In the genomic region with DNA sequence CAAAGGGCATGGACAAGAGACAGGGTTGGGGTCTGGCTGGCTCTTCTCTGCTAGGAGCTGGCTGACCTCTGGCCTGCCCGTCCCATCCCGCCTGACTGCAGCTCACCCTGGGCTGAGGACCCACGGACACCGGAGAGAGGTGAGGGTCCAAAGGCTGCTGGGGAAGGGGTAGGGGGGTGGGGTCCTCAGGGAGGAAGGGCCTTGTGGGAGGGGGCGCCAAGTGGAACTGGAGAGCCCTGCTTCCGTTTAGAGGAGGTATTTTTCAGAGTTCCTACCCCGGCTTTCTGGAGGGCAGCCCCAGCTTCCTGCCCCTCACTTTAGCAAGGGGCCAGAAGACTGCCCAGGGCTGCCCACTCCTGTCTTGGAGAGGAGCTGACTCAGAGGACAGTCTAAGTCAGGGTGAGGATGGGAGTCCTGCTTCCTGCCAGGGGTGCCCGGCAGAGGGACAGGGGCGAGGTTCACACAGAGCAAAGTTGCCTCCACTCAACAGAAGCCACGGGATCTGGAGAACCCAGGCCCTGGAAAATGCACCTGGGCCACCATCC, we compare ENCODE assay signal across 9 cellular contexts. TPM values are rescaled to one million over a fixed set of nuclear protein-coding genes. Genes with fewer than 3 reads are reported as not detected.
DNase-seq lines count a peak whose midpoint lies in the region; ATAC-seq and TF ChIP-seq lines count a peak whose summit lies in the region.
"Had no signal": no experiment of that assay in that cellular context is flagged by ENCODE, and none has a peak within 500 bp of the region (broad histone marks: within the 10 kb centered on the region; RNA-seq: fewer than 3 reads in every experiment).

No MANE protein-coding gene starts in this region.

- H3K4me1 Mint-ChIP-seq in endothelial cell (ENCODE audit: unreplicated experiment) (no peaks in the 10 kb centered on the region), Calu3 (ENCODE audit: low read depth, unreplicated experiment) (peaks cover 12% of the 10 kb centered on the region)

- H3K27ac ChIP-seq in BLaER1, result peak overlapping the region; percentile 90

- DNase-seq in endothelial cell (ENCODE audit: low spot score) (no peak), activated gamma-delta T cell treated with Interleukin-2 at 50 U/mL for 16 hours (no peak), Calu3 (no peak), LoVo (ENCODE audit: low spot score) (no peak)
- DNase-seq in stimulated activated CD4-positive, alpha-beta T cell treated with anti-CD3 and anti-CD28 coated beads, Interleukin-2, amount 100 ng/mL, for 24 hours, result no peak

- H3K9me3 Mint-ChIP-seq in endothelial cell (ENCODE audit: unreplicated experiment) (no peaks in the 10 kb centered on the region), Calu3 (ENCODE audit: low read depth, unreplicated experiment) (no peaks in the 10 kb centered on the region)

- H3K4me3 ChIP-seq in BLaER1, result peak overlapping the region; percentile 56

- peak overlapping the region; percentile 66 for H3K9ac ChIP-seq in BLaER1

- peaks cover 29% of the 10 kb centered on the region for H3K36me3 ChIP-seq in BLaER1

- CTCF ChIA-PET in Calu3 (lab: Charles Lee), result interaction anchor here (0.6 kb wide), 1 partner anchor 35 kb away, joined by 3 read pairs; no protein-coding TSS in a partner anchor

- no peaks in the 10 kb centered on the region for H3K9me3 ChIP-seq in BLaER1

- peak; percentile 8 for ATAC-seq in GM19351 (IDR thresholded peaks at IDR 0.05; ENCODE audit: unreplicated experiment)
- peak; percentile 3 for ATAC-seq in HG03469 (IDR thresholded peaks at IDR 0.05; ENCODE audit: unreplicated experiment)
- ATAC-seq: SK-N-SH treated with all-trans-retinoic acid at 6 μM for 48 hours had no signal

- intact Hi-C loops in Calu3 (cut with micrococcal nuclease; ENCODE audit: unreplicated experiment), result no loop called here

- H3K4me3 Mint-ChIP-seq in endothelial cell (ENCODE audit: unreplicated experiment) (no peak overlapping the region), Calu3 (ENCODE audit: low read depth, unreplicated experiment) (no peak overlapping the region)

- H3K27me3 Mint-ChIP-seq in endothelial cell (ENCODE audit: unreplicated experiment) (peaks cover 19% of the 10 kb centered on the region), Calu3 (ENCODE audit: unreplicated experiment) (no peaks in the 10 kb centered on the region)

- no TSS peak for BruUV-seq in Calu3 (replicated peaks; lab: Mats Ljungman, UMichigan)

- peak overlapping the region; percentile 42 for H3K27ac Mint-ChIP-seq in endothelial cell (ENCODE audit: unreplicated experiment)
- H3K27ac Mint-ChIP-seq in Calu3 (ENCODE audit: unreplicated experiment), result no peak overlapping the region

- H3K36me3 Mint-ChIP-seq in endothelial cell (ENCODE audit: low read depth, unreplicated experiment), result peaks cover 14% of the 10 kb centered on the region
- H3K36me3 Mint-ChIP-seq in Calu3 (ENCODE audit: insufficient read depth, unreplicated experiment), result peaks cover 21% of the 10 kb centered on the region

- TF ChIP-seq CTCF in endothelial cell (IDR thresholded peaks at IDR 0.05; ENCODE audit: unreplicated experiment) (no peak), Calu3 (IDR thresholded peaks at IDR 0.05; ENCODE audit: unreplicated experiment) (no peak)

- peaks cover 17% of the 10 kb centered on the region for H4K20me1 ChIP-seq in BLaER1

- peak overlapping the region; percentile 97 for H3K4me2 ChIP-seq in BLaER1

- H3K27me3 ChIP-seq in BLaER1, result peaks cover 26% of the 10 kb centered on the region; the same call in 1 of the 2 replicates

- peaks cover 100% of the 10 kb centered on the region for H3K4me1 ChIP-seq in BLaER1

RNA-seq across cellular contexts. Expression of gene LARGE2, which starts 7.1 kb away (rescaled TPM):
- total RNA-seq in endothelial cell (ENCODE audit: unreplicated experiment), result 0.95 TPM
- 30.1 and 33.9 TPM in 2 replicates for total RNA-seq in Calu3 (2022)

RNA-seq across cellular contexts. Expression of gene PEX16, which starts 11.9 kb away (rescaled TPM):
- total RNA-seq in endothelial cell (ENCODE audit: unreplicated experiment), result 28.1 TPM
- total RNA-seq in Calu3 (2022), result 32.9 and 34.5 TPM in 2 replicates

RNA-seq across cellular contexts. Expression of gene FREY1, which starts 22.5 kb away (rescaled TPM):
- total RNA-seq in endothelial cell (ENCODE audit: unreplicated experiment), result 1.1 TPM
- 0.99 and 2.1 TPM in 2 replicates for total RNA-seq in Calu3 (2022)

RNA-seq across cellular contexts. Expression of gene MAPK8IP1, which starts 44.1 kb away (rescaled TPM):
- total RNA-seq in endothelial cell (ENCODE audit: unreplicated experiment) (3.7 TPM), Calu3 (2022) (4.1 and 4.9 TPM in 2 replicates)

Comparison
In these comparisons a context has a peak if more than half of its experiments do, and no peak if none do; other contexts are left out.
1. RNA of gene LARGE2, which starts 7.1 kb away (total RNA-seq): 30.1 to 33.9 TPM in Calu3; 0.95 TPM in endothelial cell (single experiment); every median in the first group is over 10 times any median in the second.